Comparison of ENCODE assay signal across 9 cellular contexts in genomic region chr7:92813390-92814024, GRCh38. TPM values are rescaled to one million over a fixed set of nuclear protein-coding genes. Genes with fewer than 3 reads are reported as not detected.
DNase-seq lines count a peak whose midpoint lies in the region; ATAC-seq and TF ChIP-seq lines count a peak whose summit lies in the region.
"Had no signal": no experiment of that assay in that cellular context is flagged by ENCODE, and none has a peak within 500 bp of the region (broad histone marks: within the 10 kb centered on the region; RNA-seq: fewer than 3 reads in every experiment).

No MANE protein-coding gene starts in this region.

- peak overlapping the region in 3 of 6 donors; percentile 5 to 41 (median 29) for H3K27ac Mint-ChIP-seq in immature natural killer cell

- no peaks in the 10 kb centered on the region for H3K27me3 Mint-ChIP-seq in immature natural killer cell (ENCODE audit: low read depth in 3 of 3)

- H3K4me1 ChIP-seq in RWPE2 (ENCODE audit: insufficient read depth, poor library complexity, severe bottlenecking) = peaks cover 31% of the 10 kb centered on the region

- peaks cover 38 to 62% of the 10 kb centered on the region in 2 donors for H3K4me1 Mint-ChIP-seq in immature natural killer cell

- TF ChIP-seq CTCF in RWPE2 (IDR thresholded peaks at IDR 0.05; ENCODE audit: poor library complexity, severe bottlenecking) = no peak

- ATAC-seq in HG03039 (IDR thresholded peaks at IDR 0.05; ENCODE audit: unreplicated experiment) (peak; percentile 55), RWPE2 (ENCODE audit: low read depth) (no peak)

- H3K27ac ChIP-seq in RWPE2 (ENCODE audit: poor library complexity, severe bottlenecking) = peak overlapping the region; percentile 91
- H3K27ac ChIP-seq: cardiac muscle cell had no signal

- peaks cover 0 to 10% (median 0%) of the 10 kb centered on the region in 6 donors for H3K9me3 Mint-ChIP-seq in immature natural killer cell

- DNase-seq in activated T-cell treated with anti-CD3 and anti-CD28 coated beads for 24 hours (ENCODE audit: low read depth) (peak; percentile 25), activated T-cell treated with anti-CD3 and anti-CD28 coated beads for 4 hours (no peak), RWPE2 (ENCODE audit: low spot score) (no peak), immature natural killer cell (no peak), NCI-H510A (lab: John Stamatoyannopoulos, UW) (no peak), UCSD-AML1 (lab: John Stamatoyannopoulos, UW; ENCODE audit: unreplicated experiment) (no peak), cortex of kidney (lab: John Stamatoyannopoulos, UW) (no peak)

- H3K36me3 ChIP-seq in RWPE2 (ENCODE audit: low read depth) = peaks cover 15% of the 10 kb centered on the region
- H3K36me3 ChIP-seq: cardiac muscle cell had no signal

- H3K9me3 ChIP-seq in RWPE2 (ENCODE audit: severe bottlenecking) = peaks cover 9% of the 10 kb centered on the region

- no peak overlapping the region for H3K4me3 ChIP-seq in RWPE2 (ENCODE audit: severe bottlenecking)
- H3K4me3 ChIP-seq: cardiac muscle cell had no signal

- H3K4me3 Mint-ChIP-seq in immature natural killer cell = peak overlapping the region in 3 of 5 donors; percentile 18 to 48 (median 37)

- H3K27me3 ChIP-seq in RWPE2 (ENCODE audit: insufficient read depth, poor library complexity, severe bottlenecking) = no peaks in the 10 kb centered on the region
- H3K27me3 ChIP-seq: cardiac muscle cell had no signal

- peaks cover 0 to 8% (median 3%) of the 10 kb centered on the region in 3 donors for H3K36me3 Mint-ChIP-seq in immature natural killer cell

RNA-seq across cellular contexts. Expression of gene CDK6, which starts 22.9 kb away (rescaled TPM):
- polyA plus RNA-seq in immature natural killer cell = 10 to 100 TPM; 11.1 to 21.2 (median 15.8) TPM
